In the genomic region with DNA sequence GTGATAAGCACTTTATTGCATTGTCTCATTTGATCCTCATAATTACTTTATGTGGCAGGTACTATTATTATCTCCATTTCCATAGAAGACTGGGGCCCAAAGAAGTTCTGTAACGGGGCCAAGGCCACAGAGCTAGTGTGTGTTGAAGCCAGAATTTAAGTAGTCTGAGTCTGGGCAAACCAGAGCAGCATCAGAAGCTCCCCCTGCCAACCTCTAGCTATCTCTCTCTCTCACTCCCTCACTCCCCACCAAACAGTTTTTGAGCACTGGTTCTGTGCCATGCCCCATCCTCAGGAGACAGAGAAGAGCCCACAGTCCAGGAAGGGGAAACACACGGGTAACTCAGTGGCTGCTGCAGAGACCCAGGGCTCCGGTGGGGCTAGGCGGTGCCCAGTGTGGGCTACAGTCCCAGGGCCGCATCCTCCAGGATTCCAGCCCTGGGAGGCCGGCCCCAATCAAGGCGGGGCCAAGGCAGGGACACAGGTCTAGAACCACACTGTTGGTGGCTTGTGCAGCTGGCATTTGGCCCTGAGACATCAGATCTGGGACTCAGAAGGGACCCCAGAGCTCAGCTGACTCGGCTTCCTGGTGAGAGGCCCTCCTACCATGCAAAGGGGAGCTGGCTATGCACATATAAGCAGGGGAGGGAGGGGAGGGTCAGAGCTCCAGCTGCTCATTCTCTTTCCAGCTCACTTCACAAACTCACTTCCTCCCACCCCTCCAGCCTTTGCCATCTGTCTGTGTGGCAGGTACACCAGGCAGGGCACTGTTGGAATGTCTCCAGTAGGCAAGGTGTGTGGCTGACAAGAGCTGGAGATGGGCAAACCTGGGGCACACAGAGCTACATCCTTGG, we compare ENCODE assay signal across 1 cellular context.
TF ChIP-seq lines count a peak whose summit lies in the region.

No MANE protein-coding gene starts in this region.

TF ChIP-seq in HEK293T, 16 proteins besides CTCF, POLR2A, EP300 and RAD21:
- TF ChIP-seq SP1 (IDR thresholded peaks at IDR 0.05) (no peak), ELF4 (IDR thresholded peaks at IDR 0.05) (no peak), FOXA1 (IDR thresholded peaks at IDR 0.05) (no peak), LEF1 (IDR thresholded peaks at IDR 0.05; ENCODE audit: borderline replicate concordance) (no peak)
